Comparison of ENCODE assay signal across 30 cellular contexts in genomic region chr6:17577059-17577458, GRCh38.
"Had no signal": no experiment of that assay in that cellular context is flagged by ENCODE, and none has a peak within 500 bp of the region (broad histone marks: within the 10 kb centered on the region; RNA-seq: fewer than 3 reads in every experiment).

No MANE protein-coding gene starts in this region.

- H3K27ac ChIP-seq: dorsolateral prefrontal cortex, gastrocnemius medialis, neutrophil, pancreas, suprapubic skin, transverse colon, upper lobe of right lung, uterus had no signal

- H3K4me2 ChIP-seq: smooth muscle cell had no signal

- H3K27me3 Mint-ChIP-seq: progenitor cell of endocrine pancreas had no signal

- H3K27ac Mint-ChIP-seq: memory B cell; mesothelial cell of epicardium; naive B cell; natural killer cell treated with Interleukin-12 subunit alpha and Interleukin-12 subunit beta and Interleukin-15 and Interleukin-18, amount 100 ng/mL, for 72 hours; progenitor cell of endocrine pancreas; stimulated activated naive CD8-positive, alpha-beta T cell treated with anti-CD3 and anti-CD28 coated beads, Interleukin-15, amount 100 ng/mL, for 72 hours had no signal

- H3K36me3 Mint-ChIP-seq: mesothelial cell of epicardium had no signal

- H3K4me3 ChIP-seq: dorsolateral prefrontal cortex, gastrocnemius medialis, lung, mucosa of descending colon, pancreas, smooth muscle cell, suprapubic skin, transverse colon, upper lobe of right lung, uterus had no signal

- H3K4me1 Mint-ChIP-seq: mesothelial cell of epicardium; neural crest cell; stimulated activated naive CD8-positive, alpha-beta T cell treated with anti-CD3 and anti-CD28 coated beads, Interleukin-15, amount 100 ng/mL, for 72 hours had no signal

- H3K4me3 Mint-ChIP-seq: memory B cell; mesothelial cell of epicardium; naive B cell; natural killer cell treated with Interleukin-12 subunit alpha and Interleukin-12 subunit beta and Interleukin-15 and Interleukin-18, amount 100 ng/mL, for 72 hours; neural crest cell; stimulated activated naive CD8-positive, alpha-beta T cell treated with anti-CD3 and anti-CD28 coated beads, Interleukin-15, amount 100 ng/mL, for 72 hours had no signal

- H3K36me3 ChIP-seq: gastrocnemius medialis, neutrophil, pancreas, suprapubic skin, transverse colon, upper lobe of right lung, uterus had no signal

- H3K9me3 ChIP-seq: gastrocnemius medialis, neutrophil, pancreas, suprapubic skin, transverse colon had no signal

- H3K27me3 ChIP-seq: dorsolateral prefrontal cortex, gastrocnemius medialis, pancreas, transverse colon, upper lobe of right lung, uterus had no signal

- ATAC-seq: gastrocnemius medialis; left lobe of liver; mucosa of descending colon; natural killer cell treated with Interleukin-12 subunit alpha and Interleukin-12 subunit beta and Interleukin-15 and Interleukin-18, amount 100 ng/mL, for 72 hours; pancreas; sciatic nerve; stimulated activated naive CD8-positive, alpha-beta T cell treated with anti-CD3 and anti-CD28 coated beads, Interleukin-15, amount 100 ng/mL, for 72 hours; upper lobe of right lung had no signal

- H3K4me1 ChIP-seq: gastrocnemius medialis, pancreas, upper lobe of right lung, uterus had no signal

- DNase-seq: cortex of kidney; dorsolateral prefrontal cortex; effector CD4-positive, alpha-beta T cell; foreskin fibroblast; gastrocnemius medialis; head of caudate nucleus; kidney; mucosa of descending colon; naive B cell; pancreas; stimulated activated CD4-positive, alpha-beta T cell treated with anti-CD3 and anti-CD28 coated beads, Interleukin-12 subunit alpha, Interleukin-12 subunit beta, amount 100 ng/mL, for 4 hours; stimulated activated CD4-positive, alpha-beta T cell treated with anti-CD3 and anti-CD28 coated beads, Interleukin-1b, Interleukin-23, amount 100 ng/mL, for 48 hours; stimulated activated CD4-positive, alpha-beta T cell treated with anti-CD3 and anti-CD28 coated beads, Interleukin-4, amount 100 ng/mL, for 1 hour; stimulated activated CD8-positive, alpha-beta memory T cell treated with anti-CD3 and anti-CD28 coated beads, Interleukin-4, amount 100 ng/mL, for 48 hours; stimulated activated naive CD4-positive, alpha-beta T cell; stimulated activated naive CD8-positive, alpha-beta T cell treated with anti-CD3 and anti-CD28 coated beads, Interleukin-15, amount 100 ng/mL, for 72 hours; transverse colon; upper lobe of right lung; uterus had no signal
